In genomic region chr10:3890602-3891352, GRCh38 we compare ENCODE assay signal across 1 cellular context.
A peak's percentile ranks its signal among the peaks of the same experiment; 100 is the strongest.
TF ChIP-seq lines count a peak whose summit lies in the region.

No MANE protein-coding gene starts in this region.

TF ChIP-seq in K562, 482 proteins besides CTCF, POLR2A, EP300 and RAD21 (continued from another document and continues in another):
- no peak for TF ChIP-seq PRDM10 (IDR thresholded peaks at IDR 0.05; ENCODE audit: partially characterized antibody)
- TF ChIP-seq VEZF1 (CRISPR knock-in tag; IDR thresholded peaks at IDR 0.05), result peak; percentile 52
- no peak for TF ChIP-seq EHMT2 (IDR thresholded peaks at IDR 0.05)
- peak; percentile 78; the same call in 1 of the 2 replicates for TF ChIP-seq ZNF586 (CRISPR knock-in tag; conservative IDR thresholded peaks at IDR 0.05)
- no peak for TF ChIP-seq ETS1 (conservative IDR thresholded peaks at IDR 0.05; ENCODE audit: control insufficient read depth, low read depth, low read length)
- TF ChIP-seq RNF219 (CRISPR knock-in tag; IDR thresholded peaks at IDR 0.05), result peak; percentile 97
- no peak for TF ChIP-seq TCF7 (IDR thresholded peaks at IDR 0.05; ENCODE audit: borderline replicate concordance)
- TF ChIP-seq MCM5 (IDR thresholded peaks at IDR 0.05; ENCODE audit: low read depth), result no peak
- peak; percentile 57 for TF ChIP-seq EP400 (IDR thresholded peaks at IDR 0.05)
- TF ChIP-seq NCOA4 (IDR thresholded peaks at IDR 0.05; ENCODE audit: partially characterized antibody), result no peak
- TF ChIP-seq CCAR2 (IDR thresholded peaks at IDR 0.05; ENCODE audit: low read depth, low read length), result no peak
- peak; percentile 96 for TF ChIP-seq ZNF41 (CRISPR knock-in tag; conservative IDR thresholded peaks at IDR 0.05)
- peak; percentile 98 for TF ChIP-seq ARID3B (CRISPR knock-in tag; IDR thresholded peaks at IDR 0.05; ENCODE audit: borderline replicate concordance)
- TF ChIP-seq NCOA6 (IDR thresholded peaks at IDR 0.05), result no peak
- TF ChIP-seq SMAD4 (CRISPR knock-in tag; conservative IDR thresholded peaks at IDR 0.05), result peak; percentile 99
- TF ChIP-seq RBM25 (IDR thresholded peaks at IDR 0.05; ENCODE audit: low read depth, low read length, severe bottlenecking), result no peak
- peak; percentile 92 for TF ChIP-seq GATA2 (CRISPR knock-in tag; IDR thresholded peaks at IDR 0.05)
- no peak for TF ChIP-seq COPS2 (conservative IDR thresholded peaks at IDR 0.05)
- TF ChIP-seq MYBL2 (IDR thresholded peaks at IDR 0.05; ENCODE audit: low read depth), result no peak
- no peak for TF ChIP-seq MYBL2 (CRISPR knock-in tag; IDR thresholded peaks at IDR 0.05; ENCODE audit: borderline replicate concordance)
- TF ChIP-seq PHF21A (IDR thresholded peaks at IDR 0.05; ENCODE audit: borderline replicate concordance, low read depth), result no peak
- TF ChIP-seq E2F5 (CRISPR knock-in tag; IDR thresholded peaks at IDR 0.05), result no peak
- TF ChIP-seq ESRRA (IDR thresholded peaks at IDR 0.05; ENCODE audit: borderline replicate concordance, low read depth), result peak; percentile 51; the same call in 1 of the 2 replicates
- TF ChIP-seq ZNF57 (CRISPR knock-in tag; IDR thresholded peaks at IDR 0.05), result peak; percentile 87; the same call in 1 of the 2 replicates
- TF ChIP-seq ZNF263 (CRISPR knock-in tag; IDR thresholded peaks at IDR 0.05; ENCODE audit: borderline replicate concordance), result no peak
- TF ChIP-seq ZNF347 (CRISPR knock-in tag; IDR thresholded peaks at IDR 0.05; ENCODE audit: low read depth), result no peak
- TF ChIP-seq MAFG (tag; conservative IDR thresholded peaks at IDR 0.05), result 0 out of 2 replicates have a peak, but pooled peaks have one; percentile 32
- TF ChIP-seq ZNF77 (CRISPR knock-in tag; IDR thresholded peaks at IDR 0.05), result no peak
- TF ChIP-seq TEAD2 (tag; IDR thresholded peaks at IDR 0.05), result peak; percentile 96
- no peak for TF ChIP-seq SMC3 (conservative IDR thresholded peaks at IDR 0.05; ENCODE audit: insufficient read depth, low read depth, low read length)
- no peak; the same call in 1 of the 2 replicates for TF ChIP-seq HMG20B (CRISPR knock-in tag; IDR thresholded peaks at IDR 0.05)
- peak; percentile 88 for TF ChIP-seq ZSCAN32 (CRISPR knock-in tag; IDR thresholded peaks at IDR 0.05)
- TF ChIP-seq YBX1 (IDR thresholded peaks at IDR 0.05), result no peak
- TF ChIP-seq TAF9B (IDR thresholded peaks at IDR 0.05; ENCODE audit: partially characterized antibody), result no peak
- no peak; the same call in 1 of the 2 replicates for TF ChIP-seq THAP7 (CRISPR knock-in tag; IDR thresholded peaks at IDR 0.05)
- peak; percentile 86 for TF ChIP-seq ZNF134 (CRISPR knock-in tag; conservative IDR thresholded peaks at IDR 0.05)
- peak; percentile 97 for TF ChIP-seq ZNF449 (CRISPR knock-in tag; IDR thresholded peaks at IDR 0.05)
- TF ChIP-seq SNAPC5 (CRISPR knock-in tag; IDR thresholded peaks at IDR 0.05), result peak; percentile 75
- TF ChIP-seq SLC30A9 (CRISPR knock-in tag; IDR thresholded peaks at IDR 0.05), result peak; percentile 82; the same call in 1 of the 2 replicates
- peak; percentile 63 for TF ChIP-seq GABPA (tag; conservative IDR thresholded peaks at IDR 0.05; ENCODE audit: low read depth)
- peak; percentile 80; the same call in 1 of the 2 replicates for TF ChIP-seq CLOCK (CRISPR knock-in tag; IDR thresholded peaks at IDR 0.05; ENCODE audit: borderline replicate concordance)
- TF ChIP-seq SMAD3 (CRISPR knock-in tag; conservative IDR thresholded peaks at IDR 0.05), result peak; percentile 98
- TF ChIP-seq ARHGAP35 (IDR thresholded peaks at IDR 0.05; ENCODE audit: partially characterized antibody), result no peak
- 0 out of 2 replicates have a peak, but pooled peaks have one; percentile 27 for TF ChIP-seq JUNB (CRISPR knock-in tag; conservative IDR thresholded peaks at IDR 0.05)
- TF ChIP-seq NCOA2 (IDR thresholded peaks at IDR 0.05; ENCODE audit: partially characterized antibody in 2 of 2), result no peak
- no peak for TF ChIP-seq E2F1 (CRISPR knock-in tag; IDR thresholded peaks at IDR 0.05)
- TF ChIP-seq ZNF12 (CRISPR knock-in tag; IDR thresholded peaks at IDR 0.05), result no peak
- no peak for TF ChIP-seq U2AF1 (optimal IDR thresholded peaks at IDR 0.05; ENCODE audit: low read depth, low read length)
- no peak for TF ChIP-seq FOS (IDR thresholded peaks at IDR 0.05; ENCODE audit: extremely low read depth, insufficient read length)
- TF ChIP-seq SIRT6 (IDR thresholded peaks at IDR 0.05; ENCODE audit: low read depth, low read length), result no peak
- no peak for TF ChIP-seq TGIF2 (CRISPR knock-in tag; IDR thresholded peaks at IDR 0.05)
- no peak for TF ChIP-seq JUN (IDR thresholded peaks at IDR 0.05; ENCODE audit: borderline replicate concordance, low read depth, low read length)
- TF ChIP-seq JUN (CRISPR knock-in tag; IDR thresholded peaks at IDR 0.05; ENCODE audit: borderline replicate concordance), result no peak
- peak in 1 of 2 experiments; percentile 97; a peak in 2 of 4 replicates for TF ChIP-seq TEAD1 (CRISPR knock-in tag; IDR thresholded peaks at IDR 0.05)
